In genomic region chrX:8668797-8669196, GRCh38 we compare ENCODE assay signal across 20 cellular contexts.
A peak's percentile ranks its signal among the peaks of the same experiment; 100 is the strongest.
DNase-seq lines count a peak whose midpoint lies in the region; ATAC-seq, FAIRE-seq and TF ChIP-seq lines count a peak whose summit lies in the region.
"Had no signal": no experiment of that assay in that cellular context is flagged by ENCODE, and none has a peak within 500 bp of the region (broad histone marks: within the 10 kb centered on the region; RNA-seq: fewer than 3 reads in every experiment).

No MANE protein-coding gene starts in this region.

- no peak overlapping the region for H3K4me3 ChIP-seq in bronchial epithelial cell (ENCODE audit: low read depth, low read length)
- H3K4me3 ChIP-seq: GM23248 had no signal

- no peak for ATAC-seq in effector memory CD8-positive, alpha-beta T cell (replicated peaks)
- no peak for ATAC-seq in HG03520 (IDR thresholded peaks at IDR 0.05; ENCODE audit: unreplicated experiment)
- ATAC-seq: activated naive CD4-positive, alpha-beta T cell treated with anti-CD3 and anti-CD28 coated beads, Interleukin-2, amount 50 U/mL, for 72 hours; foreskin keratinocyte; stimulated activated effector memory CD8-positive, alpha-beta T cell treated with anti-CD3 and anti-CD28 coated beads, Interleukin-12 subunit alpha, Interleukin-12 subunit beta, amount 100 ng/mL, for 72 hours had no signal

- H3K27me3 Mint-ChIP-seq in neural crest cell (ENCODE audit: low read depth): no peaks in the 10 kb centered on the region
- H3K27me3 Mint-ChIP-seq in effector memory CD8-positive, alpha-beta T cell: peaks cover 0 to 5% of the 10 kb centered on the region in 2 donors
- H3K27me3 Mint-ChIP-seq: type B pancreatic cell had no signal

- FAIRE-seq in bronchial epithelial cell (lab: Jason Lieb, UNC): peak; percentile 32
- FAIRE-seq: RCC 7860 had no signal

- peaks cover 4% of the 10 kb centered on the region for H3K9me3 Mint-ChIP-seq in neural crest cell
- H3K9me3 Mint-ChIP-seq in effector memory CD8-positive, alpha-beta T cell: peaks cover 0 to 2% of the 10 kb centered on the region in 2 donors
- H3K9me3 Mint-ChIP-seq: activated naive CD4-positive, alpha-beta T cell treated with anti-CD3 and anti-CD28 coated beads, Interleukin-2, amount 50 U/mL, for 72 hours; type B pancreatic cell had no signal

- DNase-seq in ELF-1 (ENCODE audit: low read depth, low spot score) (peak; percentile 79), NOMO-1 (lab: John Stamatoyannopoulos, UW; ENCODE audit: unreplicated experiment in 2 of 2) (peak; percentile 69 to 87), bronchial epithelial cell (ENCODE audit: low read depth) (peak; percentile 10), neural crest cell (ENCODE audit: low read depth, low spot score) (no peak), GM03348 (ENCODE audit: low spot score) (no peak)
- no peak for DNase-seq in effector memory CD8-positive, alpha-beta T cell
- no peak for DNase-seq in activated naive CD4-positive, alpha-beta T cell treated with Interleukin-2 at 50 U/mL for 16 hours
- DNase-seq: activated CD4-positive, alpha-beta T cell treated with anti-CD3 and anti-CD28 coated beads for 4 hours; activated T-cell treated with anti-CD3 and anti-CD28 coated beads for 4 hours; caudate nucleus; DMS153; foreskin keratinocyte; GM23248; NCI-H1436; NCI-H524 had no signal

- H3K36me3 ChIP-seq in bronchial epithelial cell (ENCODE audit: control insufficient read depth, insufficient read depth, low read length): no peaks in the 10 kb centered on the region

- peak overlapping the region; percentile 0 for H3K27ac Mint-ChIP-seq in neural crest cell (ENCODE audit: unreplicated experiment)
- no peak overlapping the region for H3K27ac Mint-ChIP-seq in effector memory CD8-positive, alpha-beta T cell
- H3K27ac Mint-ChIP-seq: activated naive CD4-positive, alpha-beta T cell treated with anti-CD3 and anti-CD28 coated beads, Interleukin-2, amount 50 U/mL, for 72 hours; stimulated activated effector memory CD8-positive, alpha-beta T cell treated with anti-CD3 and anti-CD28 coated beads, Interleukin-12 subunit alpha, Interleukin-12 subunit beta, amount 100 ng/mL, for 72 hours; type B pancreatic cell had no signal

- peaks cover 38% of the 10 kb centered on the region for H3K4me1 Mint-ChIP-seq in neural crest cell
- H3K4me1 Mint-ChIP-seq in effector memory CD8-positive, alpha-beta T cell (ENCODE audit: low read depth in 2 of 2): no peaks in the 10 kb centered on the region
- H3K4me1 Mint-ChIP-seq: stimulated activated effector memory CD8-positive, alpha-beta T cell treated with anti-CD3 and anti-CD28 coated beads, Interleukin-12 subunit alpha, Interleukin-12 subunit beta, amount 100 ng/mL, for 72 hours had no signal

- TF ChIP-seq CTCF in bronchial epithelial cell (IDR thresholded peaks at IDR 0.05; ENCODE audit: insufficient read depth, low read length, severe bottlenecking): no peak
- no peak for TF ChIP-seq CTCF in neural crest cell (conservative IDR thresholded peaks at IDR 0.05)

- H3K4me3 Mint-ChIP-seq in neural crest cell: peak overlapping the region; percentile 4
- H3K4me3 Mint-ChIP-seq in effector memory CD8-positive, alpha-beta T cell: no peak overlapping the region
- H3K4me3 Mint-ChIP-seq: stimulated activated effector memory CD8-positive, alpha-beta T cell treated with anti-CD3 and anti-CD28 coated beads, Interleukin-12 subunit alpha, Interleukin-12 subunit beta, amount 100 ng/mL, for 72 hours; type B pancreatic cell had no signal

- peaks cover 5% of the 10 kb centered on the region for H3K36me3 Mint-ChIP-seq in neural crest cell (ENCODE audit: low read depth)
- H3K36me3 Mint-ChIP-seq in effector memory CD8-positive, alpha-beta T cell (ENCODE audit: insufficient read depth): no peaks in the 10 kb centered on the region
- H3K36me3 Mint-ChIP-seq: activated naive CD4-positive, alpha-beta T cell treated with anti-CD3 and anti-CD28 coated beads, Interleukin-2, amount 50 U/mL, for 72 hours; stimulated activated effector memory CD8-positive, alpha-beta T cell treated with anti-CD3 and anti-CD28 coated beads, Interleukin-12 subunit alpha, Interleukin-12 subunit beta, amount 100 ng/mL, for 72 hours; type B pancreatic cell had no signal

- H3K27me3 ChIP-seq in bronchial epithelial cell (ENCODE audit: control insufficient read depth, insufficient read depth, low read length): no peaks in the 10 kb centered on the region
- H3K27me3 ChIP-seq: foreskin keratinocyte had no signal

Comparison
In these comparisons a context has a peak if more than half of its experiments do, and no peak if none do; other contexts are left out.
1. DNase-seq: peak in ELF-1 (single experiment), NOMO-1 (2 of 2) and bronchial epithelial cell (single experiment); none in neural crest cell (single experiment), GM03348 (single experiment), effector memory CD8-positive, alpha-beta T cell (0 of 3) and activated naive CD4-positive, alpha-beta T cell treated with Interleukin-2 at 50 U/mL for 16 hours (single experiment).